ENCODE assay signal across 9 cellular contexts in genomic region chr14:75141967-75142366, GRCh38. TPM values are rescaled to one million over a fixed set of nuclear protein-coding genes. Genes with fewer than 3 reads are reported as not detected.
DNase-seq lines count a peak whose midpoint lies in the region; ATAC-seq and TF ChIP-seq lines count a peak whose summit lies in the region.
"Had no signal": no experiment of that assay in that cellular context is flagged by ENCODE, and none has a peak within 500 bp of the region (broad histone marks: within the 10 kb centered on the region; RNA-seq: fewer than 3 reads in every experiment).

No MANE protein-coding gene starts in this region.

- H3K4me3 Mint-ChIP-seq in natural killer cell treated with Interleukin-12 subunit alpha and Interleukin-12 subunit beta and Interleukin-15 and Interleukin-18, amount 100 ng/mL, for 72 hours: peak overlapping the region; percentile 59

- H4K20me1 ChIP-seq in mammary epithelial cell (ENCODE audit: insufficient read depth, low read length): no peaks in the 10 kb centered on the region

- H3K9me3 ChIP-seq in mammary epithelial cell (replicated peaks; ENCODE audit: insufficient read depth, low read length): no peaks in the 10 kb centered on the region
- H3K9me3 ChIP-seq: Caco-2 had no signal

- no peaks in the 10 kb centered on the region for H3K27me3 ChIP-seq in mammary epithelial cell (ENCODE audit: insufficient read depth, low read length)

- BruUV-seq in mammary epithelial cell (replicated peaks; lab: Mats Ljungman, UMichigan): no TSS peak

- H2AFZ ChIP-seq in mammary epithelial cell (ENCODE audit: low read depth, low read length): no peak overlapping the region

- H3K27me3 Mint-ChIP-seq in natural killer cell treated with Interleukin-12 subunit alpha and Interleukin-12 subunit beta and Interleukin-15 and Interleukin-18, amount 100 ng/mL, for 72 hours: no peaks in the 10 kb centered on the region

- H3K27ac ChIP-seq in mammary epithelial cell (ENCODE audit: insufficient read depth, low read depth, low read length): no peak overlapping the region

- CTCF ChIA-PET in mammary epithelial cell (lab: Charles Lee; ENCODE audit: low non-redundant PET): no interaction called here

- intact Hi-C loops in mammary epithelial cell (cut with micrococcal nuclease): no loop called here

- H3K79me2 ChIP-seq in mammary epithelial cell (ENCODE audit: insufficient read depth, low read length): peaks cover 80% of the 10 kb centered on the region

- H3K9me3 Mint-ChIP-seq in natural killer cell treated with Interleukin-12 subunit alpha and Interleukin-12 subunit beta and Interleukin-15 and Interleukin-18, amount 100 ng/mL, for 72 hours: no peaks in the 10 kb centered on the region

- H3K9ac ChIP-seq in mammary epithelial cell (ENCODE audit: insufficient read depth, low read length): no peak overlapping the region

- H3K36me3 Mint-ChIP-seq in natural killer cell treated with Interleukin-12 subunit alpha and Interleukin-12 subunit beta and Interleukin-15 and Interleukin-18, amount 100 ng/mL, for 72 hours: peaks cover 10% of the 10 kb centered on the region

- peak; percentile 39 to 40 for TF ChIP-seq CTCF in mammary epithelial cell (conservative IDR thresholded peaks at IDR 0.05 in 1 of 2, IDR thresholded peaks at IDR 0.05 in 1 of 2; ENCODE audit: extremely low read depth in 1 of 2, insufficient read depth in 1 of 2, low read depth in 1 of 2, low read length in 2 of 2)

- DNase-seq in NCI-H1417 (lab: John Stamatoyannopoulos, UW) (peak in 2 of 3 experiments; percentile 8 to 54), NCI-H1417 treated with DMSO at 0.1 percent for 48 hours (lab: John Stamatoyannopoulos, UW) (no peak), mammary epithelial cell (peak; percentile 12), NCI-H2029 (lab: John Stamatoyannopoulos, UW) (no peak), SHP77 treated with DMSO at 0.1 percent for 48 hours (lab: John Stamatoyannopoulos, UW) (no peak)
- DNase-seq in Jurkat, Clone E6-1 (ENCODE audit: low read depth, low spot score): peak; percentile 53
- DNase-seq in natural killer cell treated with Interleukin-12 subunit alpha and Interleukin-12 subunit beta and Interleukin-15 and Interleukin-18, amount 100 ng/mL, for 72 hours (ENCODE audit: low spot score): no peak

- peak overlapping the region; percentile 52 to 76 for H3K27ac Mint-ChIP-seq in natural killer cell treated with Interleukin-12 subunit alpha and Interleukin-12 subunit beta and Interleukin-15 and Interleukin-18, amount 100 ng/mL, for 72 hours

- H3K4me1 Mint-ChIP-seq in natural killer cell treated with Interleukin-12 subunit alpha and Interleukin-12 subunit beta and Interleukin-15 and Interleukin-18, amount 100 ng/mL, for 72 hours (ENCODE audit: low read depth in 2 of 2): peaks cover 56 to 70% of the 10 kb centered on the region in 2 donors

- H3K36me3 ChIP-seq in mammary epithelial cell (ENCODE audit: insufficient read depth, low read length): peaks cover 21% of the 10 kb centered on the region

- H3K4me3 ChIP-seq in Jurkat, Clone E6-1 (ENCODE audit: low read length): no peak overlapping the region
- no peak overlapping the region for H3K4me3 ChIP-seq in mammary epithelial cell (replicated peaks in 1 of 3; ENCODE audit: insufficient read depth in 1 of 3, low read depth in 2 of 3, low read length in 3 of 3)

- peaks cover 7% of the 10 kb centered on the region for H3K4me1 ChIP-seq in mammary epithelial cell (ENCODE audit: insufficient read depth, low read length)
- H3K4me1 ChIP-seq: Caco-2 had no signal

- in situ Hi-C loops in mammary epithelial cell (cut with MboI; ENCODE audit: low sequenced_read_pairs in 2 of 2): loop anchor here in 1 of 2 donors (25.0 kb wide), 1 partner anchor 520 kb away; the partner anchor contains the start of genes ERG28 and TTLL5

- H3K4me2 ChIP-seq in mammary epithelial cell (ENCODE audit: insufficient read depth, low read depth, low read length): no peak overlapping the region

- dilution Hi-C loops in mammary epithelial cell (cut with HindIII; ENCODE audit: low sequenced_read_pairs): loop anchor here (5.0 to 25.0 kb wide), 2 partner anchors 65 to 320 kb away; no protein-coding TSS in a partner anchor

- no peak for ATAC-seq in natural killer cell treated with Interleukin-12 subunit alpha and Interleukin-12 subunit beta and Interleukin-15 and Interleukin-18, amount 100 ng/mL, for 72 hours
- no peak for ATAC-seq in GM19463 (IDR thresholded peaks at IDR 0.05; ENCODE audit: unreplicated experiment)

RNA-seq across cellular contexts. Expression of gene NEK9, which starts 15.1 kb away (rescaled TPM):
- polyA plus RNA-seq in Jurkat, Clone E6-1 (2012; ENCODE audit: insufficient read depth, insufficient read length): 46.6 TPM
- 10 to 100 TPM; 31.7 to 58.0 TPM for total RNA-seq in mammary epithelial cell
- polyA plus RNA-seq in mammary epithelial cell: 17.7 TPM
- polyA minus RNA-seq in mammary epithelial cell: 54.9 TPM
- 10 to 100 TPM; 66.6 to 80.0 TPM for total RNA-seq in natural killer cell treated with Interleukin-12 subunit alpha and Interleukin-12 subunit beta and Interleukin-15 and Interleukin-18, amount 100 ng/mL, for 72 hours

RNA-seq across cellular contexts. Expression of gene TMED10, which starts 34.4 kb away (rescaled TPM):
- polyA plus RNA-seq in Jurkat, Clone E6-1 (2012; ENCODE audit: insufficient read depth, insufficient read length): 136 TPM
- total RNA-seq in mammary epithelial cell: 100 to 1,000 TPM; 389 to 397 TPM
- polyA plus RNA-seq in mammary epithelial cell: 385 TPM
- 522 TPM for polyA minus RNA-seq in mammary epithelial cell
- 100 to 1,000 TPM; 200 to 265 TPM for total RNA-seq in natural killer cell treated with Interleukin-12 subunit alpha and Interleukin-12 subunit beta and Interleukin-15 and Interleukin-18, amount 100 ng/mL, for 72 hours

Comparison
In these comparisons a context has a peak if more than half of its experiments do, and no peak if none do; other contexts are left out.
1. DNase-seq: peak in NCI-H1417 (2 of 3), Jurkat, Clone E6-1 (single experiment) and mammary epithelial cell (single experiment); none in NCI-H1417 treated with DMSO at 0.1 percent for 48 hours (single experiment), natural killer cell treated with Interleukin-12 subunit alpha and Interleukin-12 subunit beta and Interleukin-15 and Interleukin-18, amount 100 ng/mL, for 72 hours (single experiment), NCI-H2029 (single experiment) and SHP77 treated with DMSO at 0.1 percent for 48 hours (single experiment).